Comparison of ENCODE assay signal across 8 cellular contexts in the genomic region with DNA sequence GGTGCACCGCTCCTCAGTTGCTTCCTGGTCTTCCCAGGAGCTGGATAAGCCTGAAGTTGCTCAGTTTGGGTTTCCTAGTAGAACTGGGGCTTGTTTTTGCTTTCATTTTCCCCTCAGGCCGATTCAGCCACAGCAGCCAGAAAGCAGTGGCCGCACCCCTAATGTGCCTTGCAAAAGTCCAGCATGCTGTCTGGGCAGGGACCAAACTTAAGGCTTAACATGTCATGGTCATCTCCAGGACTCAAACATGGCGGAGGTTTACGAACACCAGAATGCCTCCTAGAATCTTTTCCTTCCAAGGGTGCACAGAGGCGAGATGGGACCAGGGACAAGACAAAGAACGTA. TPM values are rescaled to one million over a fixed set of nuclear protein-coding genes. Genes with fewer than 3 reads are reported as not detected.
A peak's percentile ranks its signal among the peaks of the same experiment; 100 is the strongest.
DNase-seq lines count a peak whose midpoint lies in the region; ATAC-seq and TF ChIP-seq lines count a peak whose summit lies in the region.

No MANE protein-coding gene starts in this region.

- H3K4me1 ChIP-seq in body of pancreas (peaks cover 90% of the 10 kb centered on the region), uterus (peaks cover 9 to 22% of the 10 kb centered on the region in 2 donors)

- DNase-seq in GM12864 (ENCODE audit: low read depth), result no peak
- DNase-seq in NB4 (ENCODE audit: low read depth), result peak; percentile 27
- no peak for DNase-seq in body of pancreas
- no peak for DNase-seq in memory B cell (ENCODE audit: low spot score in 2 of 2)
- no peak for DNase-seq in uterus
- no peak for DNase-seq in GOT3 (lab: John Stamatoyannopoulos, UW)

- peaks cover 10% of the 10 kb centered on the region for H3K36me3 Mint-ChIP-seq in memory B cell

- H3K9me3 ChIP-seq in body of pancreas (no peaks in the 10 kb centered on the region), uterus (no peaks in the 10 kb centered on the region)

- no peaks in the 10 kb centered on the region for H3K27me3 ChIP-seq in body of pancreas
- no peaks in the 10 kb centered on the region for H3K27me3 ChIP-seq in uterus

- peak overlapping the region; percentile 93 for H3K27ac Mint-ChIP-seq in memory B cell

- H3K4me3 Mint-ChIP-seq in memory B cell, result peak overlapping the region; percentile 89

- H3K9me3 Mint-ChIP-seq in memory B cell, result no peaks in the 10 kb centered on the region

- H3K27ac ChIP-seq in body of pancreas, result peak overlapping the region; percentile 70 to 94 (median 93)
- H3K27ac ChIP-seq in uterus, result peak overlapping the region; percentile 89 to 94

- intact Hi-C loops in body of pancreas (cut with DNase I), result no loop called here
- intact Hi-C loops in uterus (cut with DNase I; ENCODE audit: low total_unique reads), result no loop called here

- peaks cover 40% of the 10 kb centered on the region for H3K4me1 Mint-ChIP-seq in memory B cell

- no peaks in the 10 kb centered on the region for H3K27me3 Mint-ChIP-seq in memory B cell

- TF ChIP-seq CTCF in GM12864 (IDR thresholded peaks at IDR 0.05; ENCODE audit: low read depth, low read length, missing control alignments), result no peak
- no peak for TF ChIP-seq CTCF in NB4 (IDR thresholded peaks at IDR 0.05; ENCODE audit: low read depth, low read length)
- no peak for TF ChIP-seq CTCF in body of pancreas (IDR thresholded peaks at IDR 0.05)
- TF ChIP-seq CTCF in uterus (IDR thresholded peaks at IDR 0.05), result no peak

- 69 to 74% methylated on average over 7 of the region's 7 CpGs for WGBS in body of pancreas, 2 donors

- H3K36me3 ChIP-seq in body of pancreas (replicated peaks in 1 of 2; ENCODE audit: insufficient read depth in 1 of 2, low read depth in 2 of 2) (peaks cover 0 to 2% of the 10 kb centered on the region in 2 donors), uterus (no peaks in the 10 kb centered on the region)

- no peak for ATAC-seq in body of pancreas
- no peak for ATAC-seq in memory B cell (ENCODE audit: low read depth)
- ATAC-seq in GM19463 (IDR thresholded peaks at IDR 0.05; ENCODE audit: unreplicated experiment), result no peak
- no peak for ATAC-seq in HG03442 (IDR thresholded peaks at IDR 0.05; ENCODE audit: unreplicated experiment)

- TF ChIP-seq POLR2A in NB4 (IDR thresholded peaks at IDR 0.05; ENCODE audit: extremely low read depth, insufficient read length) (no peak), body of pancreas (IDR thresholded peaks at IDR 0.05) (no peak), uterus (IDR thresholded peaks at IDR 0.05) (no peak)

- H3K4me3 ChIP-seq in GM12864 (ENCODE audit: low read depth, low read length) (peak overlapping the region; percentile 56), NB4 (ENCODE audit: low read depth, low read length) (no peak overlapping the region), body of pancreas (no peak overlapping the region), uterus (peak overlapping the region; percentile 49 to 54)

RNA-seq across cellular contexts. Expression of a gene that starts 2.5 kb away (rescaled TPM):
- total RNA-seq in body of pancreas (1 to 10 TPM in 1 of 2 donors, not detected in 1; 1.0 TPM), uterus (under 1 TPM in 1 of 4 donors, not detected in 3; 0.52 TPM)

RNA-seq across cellular contexts. Expression of a gene that starts 2.7 kb away (rescaled TPM):
- 100 to 1,000 TPM in 1 of 2 donors, 10 to 100 TPM in 1; 44.6 to 248 TPM for total RNA-seq in body of pancreas
- total RNA-seq in uterus, result 10 to 100 TPM; 24.1 to 46.7 (median 34.4) TPM

RNA-seq across cellular contexts. Expression of a gene that starts 17.3 kb away (rescaled TPM):
- total RNA-seq in body of pancreas (10 to 100 TPM; 19.1 to 20.5 TPM), uterus (10 to 100 TPM; 17.7 to 58.3 (median 21.3) TPM)

RNA-seq across cellular contexts. Expression of a gene that starts 18.3 kb away (rescaled TPM):
- total RNA-seq in body of pancreas, result 10 to 100 TPM; 12.5 to 18.5 TPM
- 10 to 100 TPM in 2 of 4 donors, 1 to 10 TPM in 2; 1.3 to 32.4 (median 16.3) TPM for total RNA-seq in uterus

RNA-seq across cellular contexts. Expression of a gene that starts 20.6 kb away (rescaled TPM):
- 1 to 10 TPM; 3.1 to 4.6 TPM for total RNA-seq in body of pancreas
- total RNA-seq in uterus, result 10 to 100 TPM; 36.2 to 50.6 (median 41.4) TPM

Comparison
In these comparisons a context has a peak if more than half of its experiments do, and no peak if none do; other contexts are left out.
1. H3K4me3 ChIP-seq: peak in GM12864 (single experiment) and uterus (2 of 2); none in NB4 (single experiment) and body of pancreas (0 of 2).